ENCODE assay signal across 7 cellular contexts in genomic region chr5:133170756-133171387, GRCh38.
DNase-seq lines count a peak whose midpoint lies in the region; ATAC-seq and TF ChIP-seq lines count a peak whose summit lies in the region.
"Not testable (repeated sequence)": the region's sequence is repeated elsewhere in the genome, so short reads cannot be mapped to it uniquely, and the experiment has no call there.

No MANE protein-coding gene starts in this region.

- not testable (repeated sequence) for H3K4me3 Mint-ChIP-seq in GM23338
- peak overlapping the region; percentile 53 for H3K4me3 Mint-ChIP-seq in activated naive CD4-positive, alpha-beta T cell treated with anti-CD3 and anti-CD28 coated beads for 36 hours

- not testable (repeated sequence) for H3K36me3 Mint-ChIP-seq in GM23338 (ENCODE audit: low read depth); activated naive CD4-positive, alpha-beta T cell treated with anti-CD3 and anti-CD28 coated beads for 36 hours (ENCODE audit: low read depth)

- not testable (repeated sequence) for H3K4me1 ChIP-seq in GM23338 (ENCODE audit: insufficient read depth)

- not testable (repeated sequence) for H4K20me1 ChIP-seq in GM23338 (replicated peaks; ENCODE audit: insufficient read depth)

- not testable (repeated sequence) for H3K27ac Mint-ChIP-seq in GM23338
- H3K27ac Mint-ChIP-seq in activated naive CD4-positive, alpha-beta T cell treated with anti-CD3 and anti-CD28 coated beads for 36 hours = peak overlapping the region; percentile 37

- H3K36me3 ChIP-seq in GM23338 (ENCODE audit: insufficient read depth) = not testable (repeated sequence)

- H3K79me2 ChIP-seq in GM23338 (replicated peaks; ENCODE audit: insufficient read depth) = not testable (repeated sequence)

- H3K27ac ChIP-seq in GM23338 (ENCODE audit: low read depth) = not testable (repeated sequence)
- peak overlapping the region; percentile 64 for H3K27ac ChIP-seq in VCaP

- H2AFZ ChIP-seq in GM23338 = not testable (repeated sequence)

- H3K9me2 ChIP-seq in GM23338 (ENCODE audit: insufficient read depth) = not testable (repeated sequence)

- H3F3A ChIP-seq in GM23338 (replicated peaks; ENCODE audit: low read depth) = not testable (repeated sequence)

- CTCF ChIA-PET in activated naive CD4-positive, alpha-beta T cell treated with anti-CD3 and anti-CD28 coated beads for 36 hours (lab: Charles Lee) = interaction anchor here (1.1 to 1.5 kb wide), 2 partner anchors 60 to 85 kb away, joined by 3 read pairs; no protein-coding TSS in a partner anchor

- H3K27me3 ChIP-seq in GM23338 (ENCODE audit: insufficient read depth) = not testable (repeated sequence)

- not testable (repeated sequence) for H3K4me1 Mint-ChIP-seq in GM23338
- H3K4me1 Mint-ChIP-seq in activated naive CD4-positive, alpha-beta T cell treated with anti-CD3 and anti-CD28 coated beads for 36 hours (ENCODE audit: low read depth) = peaks cover 17% of the 10 kb centered on the region

- not testable (repeated sequence) for H3K4me3 ChIP-seq in GM23338

- not testable (repeated sequence) for ATAC-seq in GM23338
- ATAC-seq in left colon = peak; percentile 52

- not testable (repeated sequence) for H3K27me3 Mint-ChIP-seq in GM23338 (ENCODE audit: insufficient read depth, low read depth, poor library complexity); activated naive CD4-positive, alpha-beta T cell treated with anti-CD3 and anti-CD28 coated beads for 36 hours (ENCODE audit: low read depth)

- DNase-seq in GM23338 (ENCODE audit: low spot score) (peak; percentile 4), NCI-H526 treated with DMSO at 0.1 percent for 48 hours (lab: John Stamatoyannopoulos, UW) (peak; percentile 10), left colon (peak; percentile 52 to 75)
- DNase-seq in activated CD8-positive, alpha-beta memory T cell treated with anti-CD3 and anti-CD28 coated beads, Interleukin-2, amount 50 U/mL, for 4 hours = peak; percentile 45
- DNase-seq in activated naive CD4-positive, alpha-beta T cell treated with anti-CD3 and anti-CD28 coated beads for 36 hours = peak; percentile 65
- peak in 2 of 3 donors; percentile 36 to 41 for DNase-seq in stimulated activated CD4-positive, alpha-beta T cell treated with anti-CD3 and anti-CD28 coated beads, TNF-alpha, amount 100 ng/mL, for 1 hour (ENCODE audit: low read depth in 3 of 3, low spot score in 1 of 3)

- intact Hi-C loops in activated naive CD4-positive, alpha-beta T cell treated with anti-CD3 and anti-CD28 coated beads for 36 hours (cut with micrococcal nuclease); left colon (cut with DNase I, micrococcal nuclease): not testable (repeated sequence)

- TF ChIP-seq CTCF in GM23338 (conservative IDR thresholded peaks at IDR 0.05; ENCODE audit: low read depth in 2 of 2); VCaP (conservative IDR thresholded peaks at IDR 0.05): not testable (repeated sequence)

- H3K4me2 ChIP-seq in GM23338 = not testable (repeated sequence)

- not testable (repeated sequence) for H3K9me3 Mint-ChIP-seq in GM23338
- H3K9me3 Mint-ChIP-seq in activated naive CD4-positive, alpha-beta T cell treated with anti-CD3 and anti-CD28 coated beads for 36 hours = peaks cover 15% of the 10 kb centered on the region

Comparison
In these comparisons a context has a peak if more than half of its experiments do, and no peak if none do; other contexts are left out.
1. DNase-seq: peak in every context shown above with its lines; median percentile 65 in activated naive CD4-positive, alpha-beta T cell treated with anti-CD3 and anti-CD28 coated beads for 36 hours; 64 in left colon; 45 in activated CD8-positive, alpha-beta memory T cell treated with anti-CD3 and anti-CD28 coated beads, Interleukin-2, amount 50 U/mL, for 4 hours; 38 in stimulated activated CD4-positive, alpha-beta T cell treated with anti-CD3 and anti-CD28 coated beads, TNF-alpha, amount 100 ng/mL, for 1 hour; 10 in NCI-H526 treated with DMSO at 0.1 percent for 48 hours; 4 in GM23338.